ENCODE assay signal across 8 cellular contexts in genomic region chr1:89483010-89483756, GRCh38. TPM values are rescaled to one million over a fixed set of nuclear protein-coding genes. Genes with fewer than 3 reads are reported as not detected.
DNase-seq lines count a peak whose midpoint lies in the region; ATAC-seq and TF ChIP-seq lines count a peak whose summit lies in the region.

No MANE protein-coding gene starts in this region.

- H3K27ac Mint-ChIP-seq in activated CD4-positive, alpha-beta memory T cell treated with anti-CD3 and anti-CD28 coated beads for 36 hours: no peak overlapping the region

- H3K4me1 Mint-ChIP-seq in activated CD4-positive, alpha-beta memory T cell treated with anti-CD3 and anti-CD28 coated beads for 36 hours (ENCODE audit: low read depth): peaks cover 18% of the 10 kb centered on the region

- H3K9me3 Mint-ChIP-seq in activated CD4-positive, alpha-beta memory T cell treated with anti-CD3 and anti-CD28 coated beads for 36 hours: peaks cover 25% of the 10 kb centered on the region

- no peak for ATAC-seq in HG03196 (IDR thresholded peaks at IDR 0.05; ENCODE audit: unreplicated experiment)

- CTCF ChIA-PET in GM10248 (lab: Yijun Ruan, JAX): interaction anchor here (0.6 to 3.8 kb wide), 24 partner anchors 8 to 511 kb away, joined by 3 to 43 read pairs (median 4); no protein-coding TSS in a partner anchor
- CTCF ChIA-PET in activated CD4-positive, alpha-beta memory T cell treated with anti-CD3 and anti-CD28 coated beads for 36 hours (lab: Charles Lee): interaction anchor here (0.5 to 4.8 kb wide), 43 partner anchors 9 to 509 kb away, joined by 3 to 54 read pairs (median 4); partner anchors contain the start of genes GBP1 and LRRC8C

- POLR2A ChIA-PET in GM10248 (lab: Yijun Ruan, JAX): no interaction called here
- POLR2A ChIA-PET in activated CD4-positive, alpha-beta memory T cell treated with anti-CD3 and anti-CD28 coated beads for 36 hours (lab: Charles Lee): no interaction called here

- intact Hi-C loops in activated CD4-positive, alpha-beta memory T cell treated with anti-CD3 and anti-CD28 coated beads for 36 hours (cut with micrococcal nuclease): loop anchor here (1.0 to 5.0 kb wide), 7 partner anchors 42 to 504 kb away; partner anchors contain the start of gene LRRC8B

- H3K4me3 Mint-ChIP-seq in activated CD4-positive, alpha-beta memory T cell treated with anti-CD3 and anti-CD28 coated beads for 36 hours: no peak overlapping the region

- H3K27me3 Mint-ChIP-seq in activated CD4-positive, alpha-beta memory T cell treated with anti-CD3 and anti-CD28 coated beads for 36 hours: no peaks in the 10 kb centered on the region

- TF ChIP-seq CTCF in GM10248 (IDR thresholded peaks at IDR 0.05; ENCODE audit: control extremely low read depth, extremely low read depth, low read depth, missing control alignments): peak; percentile 70

- peaks cover 7% of the 10 kb centered on the region for H3K36me3 Mint-ChIP-seq in activated CD4-positive, alpha-beta memory T cell treated with anti-CD3 and anti-CD28 coated beads for 36 hours

- DNase-seq in GM10248 (ENCODE audit: extremely low spot score) (peak; percentile 56), HPDE6-E6E7 (ENCODE audit: extremely low spot score) (peak; percentile 31), NCI-H82 (lab: John Stamatoyannopoulos, UW) (peak; percentile 93), medulla oblongata (ENCODE audit: extremely low spot score) (peak; percentile 95)
- peak; percentile 85 for DNase-seq in activated CD4-positive, alpha-beta memory T cell treated with anti-CD3 and anti-CD28 coated beads for 36 hours
- DNase-seq in effector CD8-positive, alpha-beta T cell (lab: John Stamatoyannopoulos, UW): peak; percentile 41
- peak; percentile 36 for DNase-seq in stimulated activated CD8-positive, alpha-beta memory T cell treated with anti-CD3 and anti-CD28 coated beads, Interleukin-15, amount 100 ng/mL, for 24 hours (ENCODE audit: low read depth)

RNA-seq across cellular contexts. Expression of gene LRRC8B, which starts 41.4 kb away (rescaled TPM):
- 10 to 100 TPM; 41.1 to 42.1 TPM for total RNA-seq in activated CD4-positive, alpha-beta memory T cell treated with anti-CD3 and anti-CD28 coated beads for 36 hours

Comparison
In these comparisons a context has a peak if more than half of its experiments do, and no peak if none do; other contexts are left out.
1. DNase-seq: peak in every context shown above with its lines; median percentile 95 in medulla oblongata; 93 in NCI-H82; 85 in activated CD4-positive, alpha-beta memory T cell treated with anti-CD3 and anti-CD28 coated beads for 36 hours; 56 in GM10248; 41 in effector CD8-positive, alpha-beta T cell; 36 in stimulated activated CD8-positive, alpha-beta memory T cell treated with anti-CD3 and anti-CD28 coated beads, Interleukin-15, amount 100 ng/mL, for 24 hours; 31 in HPDE6-E6E7.